Comparison of ENCODE assay signal across 35 cellular contexts in the genomic region with DNA sequence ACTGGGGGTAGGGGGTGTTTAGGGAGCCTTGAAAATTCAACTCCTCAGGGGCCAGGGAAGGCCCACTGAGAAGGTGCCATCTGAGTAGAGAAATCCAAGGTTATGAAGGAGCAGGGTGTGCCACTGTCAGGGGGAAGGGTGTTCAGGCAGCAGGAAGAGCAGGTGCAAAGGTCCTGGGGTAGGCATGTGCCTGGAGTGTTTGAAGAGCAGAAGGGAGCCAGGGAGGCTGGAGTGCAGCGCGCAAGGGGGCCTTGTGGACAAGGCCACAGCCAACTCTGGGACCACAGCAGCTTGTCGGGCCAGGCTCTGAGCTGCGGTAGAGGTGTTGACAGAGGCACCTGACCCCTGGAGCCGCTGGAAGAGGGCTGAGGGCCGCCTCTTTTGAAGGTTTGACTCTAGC. TPM values are rescaled to one million over a fixed set of nuclear protein-coding genes. Genes with fewer than 3 reads are reported as not detected.
"Had no signal": no experiment of that assay in that cellular context is flagged by ENCODE, and none has a peak within 500 bp of the region (broad histone marks: within the 10 kb centered on the region; RNA-seq: fewer than 3 reads in every experiment).

No MANE protein-coding gene starts in this region.

- H3K4me3 ChIP-seq: colonic mucosa, esophagus squamous epithelium, gastrocnemius medialis, heart right ventricle, hepatocyte, left lung, lower lobe of right lung, mucosa of descending colon had no signal

- H3K36me3 ChIP-seq: colonic mucosa, esophagus squamous epithelium, gastrocnemius medialis, heart right ventricle, left lung, lower lobe of right lung had no signal

- H3K27ac ChIP-seq: colonic mucosa, epithelial cell of prostate, esophagus squamous epithelium, gastrocnemius medialis, heart right ventricle, hepatocyte, left lung, lower lobe of right lung had no signal

- H3K27me3 ChIP-seq: colonic mucosa had no signal

- H3K79me2 ChIP-seq: hepatocyte had no signal

- FAIRE-seq: endometrium had no signal

- ATAC-seq: effector memory CD8-positive, alpha-beta T cell; esophagus mucosa; gastrocnemius medialis; heart right ventricle; left cardiac atrium; left lung; left ventricle myocardium superior; lower lobe of right lung; mucosa of descending colon; naive thymus-derived CD8-positive, alpha-beta T cell had no signal

- H3K4me2 ChIP-seq: hepatocyte had no signal

- DNase-seq: colonic mucosa; cortex of kidney; effector CD8-positive, alpha-beta T cell; effector memory CD8-positive, alpha-beta T cell; endodermal cell; erythroblast; esophagus squamous epithelium; foreskin fibroblast; foreskin melanocyte; gastrocnemius medialis; glutamatergic neuron; head of caudate nucleus; heart right ventricle; hypothalamus; immature natural killer cell; islet precursor cell; left cardiac atrium; left lung; left ventricle myocardium superior; lower lobe of right lung; mesenchymal stem cell; mucosa of descending colon; naive B cell; naive thymus-derived CD8-positive, alpha-beta T cell had no signal

- H2AFZ ChIP-seq: hepatocyte had no signal

- H3K9me3 ChIP-seq: colonic mucosa, esophagus squamous epithelium, gastrocnemius medialis, heart right ventricle, left lung, lower lobe of right lung, mucosa of descending colon had no signal

- H3K4me1 ChIP-seq: colonic mucosa, gastrocnemius medialis, left lung, lower lobe of right lung had no signal

RNA-seq across cellular contexts. Expression of gene ACTL8, which starts 19.3 kb away (rescaled TPM):
- total RNA-seq: dermis microvascular lymphatic vessel endothelial cell; endodermal cell; gastrocnemius medialis; glomerular endothelial cell; heart right ventricle; hepatocyte; left cardiac atrium; left lung; left ventricle myocardium superior; lower leg skin; lower lobe of right lung; lung microvascular endothelial cell; mesenteric fat pad; mesothelial cell of epicardium; myocyte; naive thymus-derived CD8-positive, alpha-beta T cell had no signal
- polyA plus RNA-seq: heart right ventricle; immature natural killer cell; naive thymus-derived CD8-positive, alpha-beta T cell had no signal
